Comparison of ENCODE assay signal across 23 cellular contexts in the genomic region with DNA sequence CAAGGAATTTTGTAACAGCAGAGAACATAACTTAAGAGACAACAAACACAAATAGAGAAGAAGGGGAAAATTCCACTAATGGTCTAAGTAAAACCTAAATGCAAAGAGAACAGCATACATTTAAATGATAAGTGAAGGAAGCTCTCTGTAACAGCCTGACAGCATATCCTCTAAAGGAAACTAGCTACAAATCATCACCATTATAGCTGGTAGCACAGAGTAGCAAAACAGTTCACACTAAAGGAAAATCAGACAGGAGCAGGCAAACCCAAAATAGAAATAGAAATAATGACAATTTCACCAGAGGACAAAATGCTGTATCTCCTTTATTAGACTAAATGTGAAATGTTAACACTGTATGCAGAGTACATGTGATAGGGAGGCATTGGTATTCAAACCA.
"Had no signal": no experiment of that assay in that cellular context is flagged by ENCODE, and none has a peak within 500 bp of the region (broad histone marks: within the 10 kb centered on the region; RNA-seq: fewer than 3 reads in every experiment).

No MANE protein-coding gene starts in this region.

- DNase-seq: activated B cell treated with CpG ODN at 0.5 μM for 24 hours; activated CD4-positive, alpha-beta T cell treated with anti-CD3 and anti-CD28 coated beads for 48 hours; activated CD4-positive, alpha-beta T cell treated with anti-CD3 and anti-CD28 coated beads, Interleukin-2, amount 50 U/mL, for 1 hour; activated CD4-positive, alpha-beta T cell treated with anti-CD3 and anti-CD28 coated beads, Interleukin-2, amount 50 U/mL, for 48 hours; activated CD8-positive, alpha-beta memory T cell treated with anti-CD3 and anti-CD28 coated beads for 24 hours; activated CD8-positive, alpha-beta T cell treated with anti-CD3 and anti-CD28 coated beads for 36 hours; activated effector memory CD4-positive, alpha-beta T cell treated with anti-CD3 and anti-CD28 coated beads, Interleukin-2, amount 50 U/mL, for 16 hours; activated naive CD4-positive, alpha-beta T cell treated with anti-CD3 and anti-CD28 coated beads for 36 hours; activated naive CD8-positive, alpha-beta T cell treated with anti-CD3 and anti-CD28 coated beads for 36 hours; activated naive CD8-positive, alpha-beta T cell treated with anti-CD3 and anti-CD28 coated beads, Interleukin-2, amount 50 U/mL, for 24 hours; activated T-cell treated with anti-CD3 and anti-CD28 coated beads, Interleukin-2, amount 50 U/mL, for 4 hours; central memory CD4-positive, alpha-beta T cell; dorsolateral prefrontal cortex; effector memory CD4-positive, alpha-beta T cell; endodermal cell; foreskin fibroblast; head of caudate nucleus had no signal

- H3K9me3 Mint-ChIP-seq: activated B cell treated with CpG ODN at 0.5 μM for 24 hours; activated CD8-positive, alpha-beta T cell treated with anti-CD3 and anti-CD28 coated beads for 36 hours; activated naive CD8-positive, alpha-beta T cell treated with anti-CD3 and anti-CD28 coated beads for 36 hours; brain; dendritic cell treated with granulocyte-macrophage colony-stimulating factor and Interleukin-4, amounts not matched to agents 40 ng/mL and 50 ng/mL, for 4 days; endodermal cell had no signal

- H3K4me3 Mint-ChIP-seq: activated B cell treated with CpG ODN at 0.5 μM for 24 hours; activated CD8-positive, alpha-beta T cell treated with anti-CD3 and anti-CD28 coated beads for 36 hours; activated naive CD4-positive, alpha-beta T cell treated with anti-CD3 and anti-CD28 coated beads for 36 hours; activated naive CD4-positive, alpha-beta T cell treated with anti-CD3 and anti-CD28 coated beads, Interleukin-2, amount 50 U/mL, for 24 hours; activated naive CD8-positive, alpha-beta T cell treated with anti-CD3 and anti-CD28 coated beads for 36 hours; activated naive CD8-positive, alpha-beta T cell treated with anti-CD3 and anti-CD28 coated beads, Interleukin-2, amount 50 U/mL, for 24 hours; activated T-cell treated with anti-CD3 and anti-CD28 coated beads, Interleukin-2, amount 50 U/mL, for 4 hours; brain; dendritic cell treated with granulocyte-macrophage colony-stimulating factor and Interleukin-4, amounts not matched to agents 40 ng/mL and 50 ng/mL, for 4 days; endodermal cell had no signal

- H3K4me1 Mint-ChIP-seq: activated B cell treated with CpG ODN at 0.5 μM for 24 hours; activated naive CD4-positive, alpha-beta T cell treated with anti-CD3 and anti-CD28 coated beads, Interleukin-2, amount 50 U/mL, for 24 hours; activated naive CD8-positive, alpha-beta T cell treated with anti-CD3 and anti-CD28 coated beads for 36 hours; activated naive CD8-positive, alpha-beta T cell treated with anti-CD3 and anti-CD28 coated beads, Interleukin-2, amount 50 U/mL, for 24 hours had no signal

- H3K36me3 Mint-ChIP-seq: activated naive CD4-positive, alpha-beta T cell treated with anti-CD3 and anti-CD28 coated beads, Interleukin-2, amount 50 U/mL, for 24 hours; activated naive CD8-positive, alpha-beta T cell treated with anti-CD3 and anti-CD28 coated beads for 36 hours; brain had no signal

- ATAC-seq: activated CD4-positive, CD25-positive, alpha-beta regulatory T cell treated with anti-CD3 and anti-CD28 coated beads, Interleukin-2, amount 50 U/mL, for 24 hours; activated CD8-positive, alpha-beta T cell treated with anti-CD3 and anti-CD28 coated beads for 36 hours; activated naive CD8-positive, alpha-beta T cell treated with anti-CD3 and anti-CD28 coated beads, Interleukin-2, amount 50 U/mL, for 24 hours; activated T-cell treated with anti-CD3 and anti-CD28 coated beads, Interleukin-2, amount 50 U/mL, for 4 hours; esophagus mucosa had no signal

- H3K27me3 Mint-ChIP-seq: activated B cell treated with CpG ODN at 0.5 μM for 24 hours; activated CD8-positive, alpha-beta T cell treated with anti-CD3 and anti-CD28 coated beads for 36 hours; activated naive CD4-positive, alpha-beta T cell treated with anti-CD3 and anti-CD28 coated beads, Interleukin-2, amount 50 U/mL, for 24 hours; activated naive CD8-positive, alpha-beta T cell treated with anti-CD3 and anti-CD28 coated beads for 36 hours; activated naive CD8-positive, alpha-beta T cell treated with anti-CD3 and anti-CD28 coated beads, Interleukin-2, amount 50 U/mL, for 24 hours; dendritic cell treated with granulocyte-macrophage colony-stimulating factor and Interleukin-4, amounts not matched to agents 40 ng/mL and 50 ng/mL, for 4 days had no signal

- H3K27ac Mint-ChIP-seq: activated B cell treated with CpG ODN at 0.5 μM for 24 hours; activated CD8-positive, alpha-beta T cell treated with anti-CD3 and anti-CD28 coated beads for 36 hours; activated naive CD4-positive, alpha-beta T cell treated with anti-CD3 and anti-CD28 coated beads for 36 hours; activated naive CD4-positive, alpha-beta T cell treated with anti-CD3 and anti-CD28 coated beads, Interleukin-2, amount 50 U/mL, for 24 hours; activated naive CD8-positive, alpha-beta T cell treated with anti-CD3 and anti-CD28 coated beads for 36 hours; activated naive CD8-positive, alpha-beta T cell treated with anti-CD3 and anti-CD28 coated beads, Interleukin-2, amount 50 U/mL, for 24 hours; activated T-helper 2 cell treated with anti-CD3 and anti-CD28 coated beads, Interferon-gamma antibody, Interleukin-2, Interleukin-4, amounts not matched to agents 10 μg/mL and 5 μg/mL and 100 μg/mL, durations not matched to agents 14 hours and 24 hours and 36 hours; dendritic cell treated with granulocyte-macrophage colony-stimulating factor and Interleukin-4, amounts not matched to agents 40 ng/mL and 50 ng/mL, for 4 days; endodermal cell had no signal
